27 cellular contexts compared by ENCODE assay signal in genomic region chr14:57058319-57058718, GRCh38.
DNase-seq lines count a peak whose midpoint lies in the region; ATAC-seq, FAIRE-seq and TF ChIP-seq lines count a peak whose summit lies in the region.
"Had no signal": no experiment of that assay in that cellular context is flagged by ENCODE, and none has a peak within 500 bp of the region (broad histone marks: within the 10 kb centered on the region; RNA-seq: fewer than 3 reads in every experiment).

No MANE protein-coding gene starts in this region.

- H3K4me1 ChIP-seq in pancreas = peaks cover 36 to 38% (median 38%) of the 10 kb centered on the region in 3 donors
- H3K4me1 ChIP-seq: heart left ventricle, psoas muscle, tibial artery, vagina had no signal

- H3K27me3 ChIP-seq in WERI-Rb-1 (ENCODE audit: insufficient read depth, low read depth, severe bottlenecking) (no peaks in the 10 kb centered on the region), pancreas (no peaks in the 10 kb centered on the region)
- H3K27me3 ChIP-seq: tibial artery, vagina had no signal

- DNase-seq in NCI-H748 (lab: John Stamatoyannopoulos, UW; ENCODE audit: unreplicated experiment) (peak; percentile 81), NCI-H748 treated with DMSO at 0.1 percent for 48 hours (lab: John Stamatoyannopoulos, UW) (no peak), NCI-H524 (lab: John Stamatoyannopoulos, UW) (peak; percentile 82 to 87), WERI-Rb-1 (no peak), pancreas (peak in 3 of 6 donors; percentile 33 to 45 (median 43)), T-helper 1 cell (no peak), ACHN (no peak)
- DNase-seq: activated CD4-positive, alpha-beta memory T cell treated with anti-CD3 and anti-CD28 coated beads, Interleukin-2, amount 10 ng/mL, durations not matched to agents 7 days and 5 days; activated CD8-positive, alpha-beta memory T cell treated with anti-CD3 and anti-CD28 coated beads, Interleukin-2, amount 50 U/mL, for 4 hours; activated naive CD4-positive, alpha-beta T cell treated with Interleukin-2 at 50 U/mL for 16 hours; CD4-positive, alpha-beta T cell; EL; H9; heart left ventricle; islet precursor cell; MV-4-11; naive B cell; NCI-H2227 treated with DMSO at 0.1 percent for 48 hours; nucleus accumbens; PC-3; psoas muscle; tibial artery had no signal

- intact Hi-C loops in pancreas (cut with DNase I) = no loop called here

- H3K36me3 ChIP-seq in WERI-Rb-1 (no peaks in the 10 kb centered on the region), pancreas (no peaks in the 10 kb centered on the region)
- H3K36me3 ChIP-seq: heart left ventricle, tibial artery, vagina had no signal

- peak; percentile 42 to 67 (median 64) for ATAC-seq in pancreas
- ATAC-seq in GM18502 (IDR thresholded peaks at IDR 0.05; ENCODE audit: poor library complexity, unreplicated experiment) = no peak
- ATAC-seq: heart left ventricle, HepG2, PC-3, psoas muscle, sciatic nerve had no signal

- H3K9me3 ChIP-seq in WERI-Rb-1 (ENCODE audit: severe bottlenecking) (peaks cover 4% of the 10 kb centered on the region), pancreas (no peaks in the 10 kb centered on the region)
- H3K9me3 ChIP-seq: heart left ventricle, psoas muscle, tibial artery, vagina had no signal

- H3K27ac ChIP-seq in WERI-Rb-1 (peak overlapping the region; percentile 48), pancreas (peak overlapping the region; percentile 17 to 75 (median 52))
- H3K27ac ChIP-seq: heart left ventricle, psoas muscle, tibial artery, vagina had no signal

- no peak overlapping the region for H3K4me3 ChIP-seq in WERI-Rb-1 (ENCODE audit: low read depth, low read length)
- peak overlapping the region in 2 of 4 donors; percentile 25 to 27 for H3K4me3 ChIP-seq in pancreas
- H3K4me3 ChIP-seq: heart left ventricle, psoas muscle, tibial artery, vagina had no signal

- in situ Hi-C loops in ACHN (cut with HindIII; ENCODE audit: low pct_ligation_motif_present, low pct_unique_long_range_greater_than_20kb, low sequenced_read_pairs) = no loop called here

- WGBS in pancreas, 2 donors = 51 to 52% methylated on average over 7 of the region's 7 CpGs

- no peak for TF ChIP-seq CTCF in WERI-Rb-1 (IDR thresholded peaks at IDR 0.05; ENCODE audit: low read depth, low read length)
- no peak for TF ChIP-seq CTCF in pancreas (IDR thresholded peaks at IDR 0.05)

- no peak for FAIRE-seq in pancreas (lab: Jason Lieb, UNC)
- FAIRE-seq: A204.1, HepG2 had no signal

Comparison
In these comparisons a context has a peak if more than half of its experiments do, and no peak if none do; other contexts are left out.
1. DNase-seq: peak in NCI-H748 (single experiment) and NCI-H524 (2 of 2); none in NCI-H748 treated with DMSO at 0.1 percent for 48 hours (single experiment), WERI-Rb-1 (single experiment), T-helper 1 cell (0 of 5) and ACHN (single experiment).